ENCODE assay signal across 8 cellular contexts in genomic region chr15:85044251-85044853, GRCh38.
DNase-seq lines count a peak whose midpoint lies in the region; ATAC-seq and TF ChIP-seq lines count a peak whose summit lies in the region.

No MANE protein-coding gene starts in this region.

- H3K9me3 Mint-ChIP-seq in CD4-positive, CD25-positive, alpha-beta regulatory T cell: no peaks in the 10 kb centered on the region
- H3K9me3 Mint-ChIP-seq in activated CD8-positive, alpha-beta T cell treated with anti-CD3 and anti-CD28 coated beads, Interleukin-2, amount 10 ng/mL, durations not matched to agents 7 days and 5 days (ENCODE audit: insufficient read depth): no peaks in the 10 kb centered on the region

- peaks cover 0 to 34% (median 22%) of the 10 kb centered on the region in 4 donors for H3K4me1 Mint-ChIP-seq in CD4-positive, CD25-positive, alpha-beta regulatory T cell
- peaks cover 35% of the 10 kb centered on the region for H3K4me1 Mint-ChIP-seq in activated CD8-positive, alpha-beta T cell treated with anti-CD3 and anti-CD28 coated beads, Interleukin-2, amount 10 ng/mL, durations not matched to agents 7 days and 5 days (ENCODE audit: low read depth)

- H3K27me3 Mint-ChIP-seq in CD4-positive, CD25-positive, alpha-beta regulatory T cell: no peaks in the 10 kb centered on the region
- no peaks in the 10 kb centered on the region for H3K27me3 Mint-ChIP-seq in activated CD8-positive, alpha-beta T cell treated with anti-CD3 and anti-CD28 coated beads, Interleukin-2, amount 10 ng/mL, durations not matched to agents 7 days and 5 days (ENCODE audit: low read depth)

- no peaks in the 10 kb centered on the region for H3K27me3 ChIP-seq in CD4-positive, CD25-positive, alpha-beta regulatory T cell (ENCODE audit: control insufficient read depth, insufficient read depth, low read length)

- no peak overlapping the region for H3K27ac ChIP-seq in CD4-positive, CD25-positive, alpha-beta regulatory T cell (ENCODE audit: insufficient read depth, low read length, poor library complexity, severe bottlenecking)

- POLR2A ChIA-PET in activated CD8-positive, alpha-beta T cell treated with anti-CD3 and anti-CD28 coated beads, Interleukin-2, amount 10 ng/mL, durations not matched to agents 7 days and 5 days (lab: Charles Lee): interaction anchor here (1.6 kb wide), 1 partner anchor 63 kb away, joined by 5 read pairs; the partner anchor contains the start of gene PDE8A

- H3K4me1 ChIP-seq in CD4-positive, CD25-positive, alpha-beta regulatory T cell (ENCODE audit: control insufficient read depth, insufficient read depth, low read length, poor library complexity, severe bottlenecking): no peaks in the 10 kb centered on the region

- TF ChIP-seq CTCF in fibroblast of the aortic adventitia (IDR thresholded peaks at IDR 0.05; ENCODE audit: insufficient read depth, low read length) (peak; percentile 77), omental fat pad (IDR thresholded peaks at IDR 0.05) (no peak)

- H3K36me3 Mint-ChIP-seq in CD4-positive, CD25-positive, alpha-beta regulatory T cell: no peaks in the 10 kb centered on the region
- no peaks in the 10 kb centered on the region for H3K36me3 Mint-ChIP-seq in activated CD8-positive, alpha-beta T cell treated with anti-CD3 and anti-CD28 coated beads, Interleukin-2, amount 10 ng/mL, durations not matched to agents 7 days and 5 days (ENCODE audit: low read depth)

- H3K36me3 ChIP-seq in CD4-positive, CD25-positive, alpha-beta regulatory T cell (ENCODE audit: control insufficient read depth, insufficient read depth, low read length): no peaks in the 10 kb centered on the region

- no peak overlapping the region for H3K4me3 Mint-ChIP-seq in CD4-positive, CD25-positive, alpha-beta regulatory T cell
- H3K4me3 Mint-ChIP-seq in activated CD8-positive, alpha-beta T cell treated with anti-CD3 and anti-CD28 coated beads, Interleukin-2, amount 10 ng/mL, durations not matched to agents 7 days and 5 days: no peak overlapping the region

- peak; percentile 50 to 65 for ATAC-seq in CD4-positive, CD25-positive, alpha-beta regulatory T cell (ENCODE audit: low read depth in 2 of 2)
- peak; percentile 44 for ATAC-seq in GM18861 (IDR thresholded peaks at IDR 0.05; ENCODE audit: unreplicated experiment)
- peak; percentile 40 for ATAC-seq in activated CD8-positive, alpha-beta T cell treated with anti-CD3 and anti-CD28 coated beads, Interleukin-2, amount 10 ng/mL, durations not matched to agents 7 days and 5 days
- peak; percentile 71 for ATAC-seq in omental fat pad (ENCODE audit: low FRiP score)
- no peak for ATAC-seq in HG03097 (IDR thresholded peaks at IDR 0.05; ENCODE audit: low FRiP score, unreplicated experiment)

- no peak overlapping the region for H3K27ac Mint-ChIP-seq in CD4-positive, CD25-positive, alpha-beta regulatory T cell
- H3K27ac Mint-ChIP-seq in activated CD8-positive, alpha-beta T cell treated with anti-CD3 and anti-CD28 coated beads, Interleukin-2, amount 10 ng/mL, durations not matched to agents 7 days and 5 days: no peak overlapping the region

- H3K4me3 ChIP-seq in CD4-positive, CD25-positive, alpha-beta regulatory T cell (ENCODE audit: low read depth, low read length): no peak overlapping the region
- H3K4me3 ChIP-seq in fibroblast of the aortic adventitia (ENCODE audit: low read depth, low read length): no peak overlapping the region

- H3K9me3 ChIP-seq in CD4-positive, CD25-positive, alpha-beta regulatory T cell (ENCODE audit: control insufficient read depth in 2 of 2, low read length in 2 of 2): no peaks in the 10 kb centered on the region

- CTCF ChIA-PET in activated CD8-positive, alpha-beta T cell treated with anti-CD3 and anti-CD28 coated beads, Interleukin-2, amount 10 ng/mL, durations not matched to agents 7 days and 5 days (lab: Charles Lee): interaction anchor here (0.8 to 2.3 kb wide), 23 partner anchors 9 to 456 kb away, joined by 3 to 17 read pairs (median 5); partner anchors contain the start of gene PDE8A

- DNase-seq in CD4-positive, CD25-positive, alpha-beta regulatory T cell: peak; percentile 15 to 55 (median 47)
- peak; percentile 12 for DNase-seq in NCI-H146 treated with DMSO at 0.1 percent for 48 hours (lab: John Stamatoyannopoulos, UW; ENCODE audit: unreplicated experiment)
- peak; percentile 59 for DNase-seq in activated CD8-positive, alpha-beta T cell treated with anti-CD3 and anti-CD28 coated beads, Interleukin-2, amount 10 ng/mL, durations not matched to agents 7 days and 5 days
- peak; percentile 83 for DNase-seq in fibroblast of the aortic adventitia (ENCODE audit: low read depth)
- no peak for DNase-seq in omental fat pad (ENCODE audit: low spot score)
- DNase-seq in NCI-H2107 treated with DMSO at 0.1 percent for 48 hours (lab: John Stamatoyannopoulos, UW; ENCODE audit: unreplicated experiment): no peak

Comparison
In these comparisons a context has a peak if more than half of its experiments do, and no peak if none do; other contexts are left out.
1. DNase-seq: peak in CD4-positive, CD25-positive, alpha-beta regulatory T cell (3 of 3), NCI-H146 treated with DMSO at 0.1 percent for 48 hours (single experiment), activated CD8-positive, alpha-beta T cell treated with anti-CD3 and anti-CD28 coated beads, Interleukin-2, amount 10 ng/mL, durations not matched to agents 7 days and 5 days (single experiment) and fibroblast of the aortic adventitia (single experiment); none in omental fat pad (single experiment) and NCI-H2107 treated with DMSO at 0.1 percent for 48 hours (single experiment).